8 cellular contexts compared by ENCODE assay signal in the genomic region with DNA sequence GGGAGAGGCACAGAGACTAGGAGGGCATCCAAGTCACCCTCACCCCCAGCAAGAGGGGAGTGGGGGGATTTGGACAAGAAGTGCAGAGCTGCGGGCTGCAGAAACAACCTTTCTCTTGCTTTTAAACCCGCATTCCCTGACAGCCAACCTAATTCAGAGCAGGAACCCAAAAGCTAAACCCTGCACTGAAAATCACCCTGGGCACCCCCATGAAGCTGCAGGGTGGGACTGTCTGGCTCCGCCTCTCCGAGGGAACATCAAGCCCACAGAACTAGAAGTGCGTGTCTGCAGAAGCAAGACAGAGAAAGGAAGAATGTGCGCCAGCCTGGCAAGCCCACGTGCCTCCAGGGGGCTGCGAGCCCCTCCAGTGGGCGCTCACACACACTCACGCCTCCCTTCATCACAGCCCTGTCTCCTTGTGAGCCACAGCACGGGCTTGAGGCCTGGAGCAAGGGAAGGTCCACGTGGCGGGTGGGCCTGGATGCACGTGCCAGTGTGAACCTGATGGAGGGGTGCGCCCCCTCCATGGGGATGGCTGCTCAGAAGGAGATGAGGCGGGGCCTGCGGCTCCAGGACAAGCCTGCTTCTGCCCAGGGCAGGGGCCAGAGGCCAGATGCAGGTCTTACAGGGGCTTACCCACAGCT. TPM values are rescaled to one million over a fixed set of nuclear protein-coding genes. Genes with fewer than 3 reads are reported as not detected.
DNase-seq lines count a peak whose midpoint lies in the region; ATAC-seq and TF ChIP-seq lines count a peak whose summit lies in the region.

No MANE protein-coding gene starts in this region.

- H3K9me3 Mint-ChIP-seq in CD8-positive, alpha-beta T cell, result no peaks in the 10 kb centered on the region
- H3K9me3 Mint-ChIP-seq in mesothelial cell of epicardium, result no peaks in the 10 kb centered on the region

- no peaks in the 10 kb centered on the region for H3K27me3 Mint-ChIP-seq in CD8-positive, alpha-beta T cell (ENCODE audit: low read depth)
- H3K27me3 Mint-ChIP-seq in mesothelial cell of epicardium (ENCODE audit: low read depth), result no peaks in the 10 kb centered on the region

- H3K36me3 Mint-ChIP-seq in CD8-positive, alpha-beta T cell, result peaks cover 25% of the 10 kb centered on the region
- peaks cover 2% of the 10 kb centered on the region for H3K36me3 Mint-ChIP-seq in mesothelial cell of epicardium

- H3K36me3 ChIP-seq in CD8-positive, alpha-beta T cell (ENCODE audit: insufficient read depth, low read length), result peaks cover 20% of the 10 kb centered on the region
- H3K36me3 ChIP-seq in breast epithelium, result no peaks in the 10 kb centered on the region
- peaks cover 0 to 24% of the 10 kb centered on the region in 2 donors for H3K36me3 ChIP-seq in vagina

- POLR2A ChIA-PET in CD8-positive, alpha-beta T cell (lab: Charles Lee), result interaction anchor here (0.6 to 7.9 kb wide), 14 partner anchors 10 to 280 kb away, joined by 3 to 102 read pairs (median 4); a partner anchor contains a TSS

- peaks cover 76% of the 10 kb centered on the region for H3K4me1 Mint-ChIP-seq in CD8-positive, alpha-beta T cell (ENCODE audit: low read depth)
- H3K4me1 Mint-ChIP-seq in mesothelial cell of epicardium, result peaks cover 68% of the 10 kb centered on the region

- no peak for TF ChIP-seq POLR2A in breast epithelium (IDR thresholded peaks at IDR 0.05)
- TF ChIP-seq POLR2A in vagina (IDR thresholded peaks at IDR 0.05), result no peak

- H3K27me3 ChIP-seq in CD8-positive, alpha-beta T cell (ENCODE audit: insufficient read depth, low read length), result no peaks in the 10 kb centered on the region
- H3K27me3 ChIP-seq in breast epithelium (no peaks in the 10 kb centered on the region), vagina (no peaks in the 10 kb centered on the region)

- peak overlapping the region; percentile 25 for H3K4me3 ChIP-seq in CD8-positive, alpha-beta T cell (ENCODE audit: low read depth, low read length)
- H3K4me3 ChIP-seq in breast epithelium (peak overlapping the region in 2 of 3 donors; percentile 30 to 55), vagina (peak overlapping the region; percentile 36 to 39)

- DNase-seq in CD8-positive, alpha-beta T cell, result peak in 3 of 7 experiments; percentile 37 to 68 (median 60)
- DNase-seq in MV-4-11 (lab: John Stamatoyannopoulos, UW) (peak; percentile 41), breast epithelium (ENCODE audit: low spot score in 2 of 2) (no peak), mesothelial cell of epicardium (ENCODE audit: low spot score in 2 of 2, unreplicated experiment in 2 of 2) (no peak), vagina (ENCODE audit: extremely low spot score in 2 of 2) (no peak)
- DNase-seq in central memory CD4-positive, alpha-beta T cell, result no peak

- H3K4me1 ChIP-seq in CD8-positive, alpha-beta T cell (ENCODE audit: insufficient read depth, low read length), result peaks cover 87% of the 10 kb centered on the region
- H3K4me1 ChIP-seq in breast epithelium (peaks cover 73 to 76% of the 10 kb centered on the region in 2 donors), vagina (peaks cover 88% of the 10 kb centered on the region)

- peak overlapping the region; percentile 80 for H3K4me3 Mint-ChIP-seq in CD8-positive, alpha-beta T cell
- H3K4me3 Mint-ChIP-seq in mesothelial cell of epicardium, result peak overlapping the region; percentile 43

- H3K27ac Mint-ChIP-seq in CD8-positive, alpha-beta T cell, result peak overlapping the region; percentile 94
- peak overlapping the region; percentile 91 for H3K27ac Mint-ChIP-seq in mesothelial cell of epicardium

- no peak for TF ChIP-seq CTCF in CD8-positive, alpha-beta T cell (IDR thresholded peaks at IDR 0.05)
- no peak for TF ChIP-seq CTCF in breast epithelium (IDR thresholded peaks at IDR 0.05)
- TF ChIP-seq CTCF in mesothelial cell of epicardium (IDR thresholded peaks at IDR 0.05; ENCODE audit: unreplicated experiment), result no peak
- no peak for TF ChIP-seq CTCF in vagina (IDR thresholded peaks at IDR 0.05)

- CTCF ChIA-PET in CD8-positive, alpha-beta T cell (lab: Charles Lee), result interaction anchor here (0.8 to 12.1 kb wide), 12 partner anchors 12 to 86 kb away, joined by 3 to 146 read pairs (median 6); a partner anchor contains a TSS

- peak; percentile 55 for ATAC-seq in CD8-positive, alpha-beta T cell
- ATAC-seq in GM19324 (IDR thresholded peaks at IDR 0.05; ENCODE audit: low FRiP score, unreplicated experiment) (no peak), HG03457 (IDR thresholded peaks at IDR 0.05; ENCODE audit: unreplicated experiment) (no peak)

- H3K9me3 ChIP-seq in CD8-positive, alpha-beta T cell (ENCODE audit: low read length), result no peaks in the 10 kb centered on the region
- H3K9me3 ChIP-seq in breast epithelium (no peaks in the 10 kb centered on the region), vagina (no peaks in the 10 kb centered on the region)

- peak overlapping the region; percentile 29 for H3K27ac ChIP-seq in CD8-positive, alpha-beta T cell (ENCODE audit: low read depth, low read length)
- H3K27ac ChIP-seq in breast epithelium (peak overlapping the region; percentile 82 to 91), vagina (peak overlapping the region; percentile 93)

- intact Hi-C loops in CD8-positive, alpha-beta T cell (cut with DNase I, micrococcal nuclease), result loop anchor here (1.0 to 5.0 kb wide), 4 partner anchors 11 to 210 kb away; a partner anchor contains a TSS
- intact Hi-C loops in breast epithelium (cut with DNase I; ENCODE audit: low total_unique reads) (no loop called here), vagina (cut with DNase I) (loop anchor here (1.0 to 5.0 kb wide), 2 partner anchors 18 to 45 kb away; a partner anchor contains a TSS)

RNA-seq across cellular contexts. Expression of a gene that starts 27.8 kb away (rescaled TPM):
- 10 to 100 TPM; 39.4 to 39.8 TPM for total RNA-seq in CD8-positive, alpha-beta T cell
- total RNA-seq in breast epithelium (10 to 100 TPM; 12.1 to 19.3 (median 19.2) TPM), mesothelial cell of epicardium (46.4 to 48.6 TPM (median 47.7 TPM) in 3 replicates), vagina (35.4 TPM)

Comparison
In these comparisons a context has a peak if more than half of its experiments do, and no peak if none do; other contexts are left out.
1. H3K27ac ChIP-seq: peak in every context shown above with its lines; median percentile 93 in vagina; 86 in breast epithelium; 29 in CD8-positive, alpha-beta T cell.